ENCODE assay signal across 1 cellular context in the genomic region with DNA sequence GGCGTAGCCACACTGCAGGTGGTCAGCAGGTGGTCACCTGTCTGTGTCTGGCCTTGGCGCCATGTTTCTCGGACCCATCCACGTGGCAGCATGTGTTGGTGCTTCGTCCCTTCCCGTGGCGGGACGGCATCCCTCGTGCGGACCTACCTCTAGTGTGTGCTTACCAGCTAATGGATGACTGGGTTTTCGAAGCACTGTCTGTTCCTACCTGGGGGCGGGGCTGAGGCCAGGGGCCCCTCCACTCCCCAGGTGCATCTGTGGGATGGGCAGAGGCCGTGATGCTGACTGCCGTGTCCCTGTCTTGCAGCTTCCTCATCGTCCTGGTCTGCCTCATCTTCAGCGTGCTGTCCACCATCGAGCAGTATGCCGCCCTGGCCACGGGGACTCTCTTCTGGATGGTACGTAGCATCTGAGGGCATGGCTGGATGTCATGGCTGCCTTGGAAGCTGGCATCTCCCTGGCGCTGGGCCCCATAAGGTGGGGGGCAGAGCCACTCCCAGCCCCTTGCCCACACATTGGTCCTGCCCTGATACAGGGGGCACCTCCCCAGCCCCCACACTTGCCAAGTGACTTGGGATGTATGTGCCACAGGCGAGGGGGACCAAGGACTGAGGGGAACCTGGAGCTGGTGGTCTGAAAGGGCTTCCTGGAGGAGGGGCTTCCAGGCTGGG.
TF ChIP-seq lines count a peak whose summit lies in the region.

No MANE protein-coding gene starts in this region.

TF ChIP-seq in HepG2, 621 proteins besides CTCF, POLR2A, EP300 and RAD21 (continued from another document):
- TF ChIP-seq, protein P1, sequence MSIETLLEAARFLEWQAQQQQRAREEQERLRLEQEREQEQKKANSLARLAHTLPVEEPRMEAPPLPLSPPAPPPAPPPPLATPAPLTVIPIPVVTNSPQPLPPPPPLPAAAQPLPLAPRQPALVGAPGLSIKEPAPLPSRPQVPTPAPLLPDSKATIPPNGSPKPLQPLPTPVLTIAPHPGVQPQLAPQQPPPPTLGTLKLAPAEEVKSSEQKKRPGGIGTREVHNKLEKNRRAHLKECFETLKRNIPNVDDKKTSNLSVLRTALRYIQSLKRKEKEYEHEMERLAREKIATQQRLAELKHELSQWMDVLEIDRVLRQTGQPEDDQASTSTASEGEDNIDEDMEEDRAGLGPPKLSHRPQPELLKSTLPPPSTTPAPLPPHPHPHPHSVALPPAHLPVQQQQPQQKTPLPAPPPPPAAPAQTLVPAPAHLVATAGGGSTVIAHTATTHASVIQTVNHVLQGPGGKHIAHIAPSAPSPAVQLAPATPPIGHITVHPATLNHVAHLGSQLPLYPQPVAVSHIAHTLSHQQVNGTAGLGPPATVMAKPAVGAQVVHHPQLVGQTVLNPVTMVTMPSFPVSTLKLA (IDR thresholded peaks at IDR 0.05): 0 out of 2 replicates have a peak, but pooled peaks have one; percentile 23
